10 cellular contexts compared by ENCODE assay signal in genomic region chr20:57323034-57323433, GRCh38. TPM values are rescaled to one million over a fixed set of nuclear protein-coding genes. Genes with fewer than 3 reads are reported as not detected.
DNase-seq lines count a peak whose midpoint lies in the region; ATAC-seq, FAIRE-seq and TF ChIP-seq lines count a peak whose summit lies in the region.
"Had no signal": no experiment of that assay in that cellular context is flagged by ENCODE, and none has a peak within 500 bp of the region (broad histone marks: within the 10 kb centered on the region; RNA-seq: fewer than 3 reads in every experiment).

No MANE protein-coding gene starts in this region.

- CTCF ChIA-PET in Calu3 (lab: Charles Lee), result interaction anchor here (0.7 kb wide), 1 partner anchor 22 kb away, joined by 3 read pairs; no protein-coding TSS in a partner anchor
- CTCF ChIA-PET in naive thymus-derived CD4-positive, alpha-beta T cell (lab: Charles Lee), result interaction anchor here (0.8 kb wide), 1 partner anchor 23 kb away, joined by 4 read pairs; no protein-coding TSS in a partner anchor

- no peak overlapping the region for H3K4me3 ChIP-seq in bronchial epithelial cell (ENCODE audit: low read depth, low read length)
- H3K4me3 ChIP-seq in naive thymus-derived CD4-positive, alpha-beta T cell (ENCODE audit: low read length), result no peak overlapping the region
- H3K4me3 ChIP-seq: heart right ventricle, upper lobe of left lung had no signal

- no TSS peak for BruUV-seq in Calu3 (replicated peaks; lab: Mats Ljungman, UMichigan)

- H3K27ac ChIP-seq in naive thymus-derived CD4-positive, alpha-beta T cell (ENCODE audit: low read depth, low read length), result no peak overlapping the region
- H3K27ac ChIP-seq: heart right ventricle, upper lobe of left lung had no signal

- H3K9me3 Mint-ChIP-seq in Calu3 (ENCODE audit: low read depth, unreplicated experiment) (no peaks in the 10 kb centered on the region), neural crest cell (no peaks in the 10 kb centered on the region)
- peaks cover 0 to 15% (median 3%) of the 10 kb centered on the region in 11 donors for H3K9me3 Mint-ChIP-seq in naive thymus-derived CD4-positive, alpha-beta T cell

- intact Hi-C loops in Calu3 (cut with micrococcal nuclease; ENCODE audit: unreplicated experiment), result no loop called here
- intact Hi-C loops in naive thymus-derived CD4-positive, alpha-beta T cell (cut with micrococcal nuclease), result no loop called here

- H3K36me3 ChIP-seq in bronchial epithelial cell (ENCODE audit: control insufficient read depth, insufficient read depth, low read length), result no peaks in the 10 kb centered on the region
- H3K36me3 ChIP-seq in naive thymus-derived CD4-positive, alpha-beta T cell (ENCODE audit: control insufficient read depth in 2 of 3, insufficient read depth in 3 of 3, low read length in 3 of 3), result no peaks in the 10 kb centered on the region
- H3K36me3 ChIP-seq: heart right ventricle, upper lobe of left lung had no signal

- POLR2A ChIA-PET in naive thymus-derived CD4-positive, alpha-beta T cell (lab: Charles Lee), result no interaction called here

- peaks cover 100% of the 10 kb centered on the region for H3K27me3 Mint-ChIP-seq in Calu3 (ENCODE audit: unreplicated experiment)
- H3K27me3 Mint-ChIP-seq in neural crest cell (ENCODE audit: low read depth), result peaks cover 20% of the 10 kb centered on the region
- H3K27me3 Mint-ChIP-seq in naive thymus-derived CD4-positive, alpha-beta T cell, result peaks cover 34 to 66% (median 56%) of the 10 kb centered on the region in 5 donors

- H3K36me3 Mint-ChIP-seq in Calu3 (ENCODE audit: insufficient read depth, unreplicated experiment), result no peaks in the 10 kb centered on the region
- H3K36me3 Mint-ChIP-seq in neural crest cell (ENCODE audit: low read depth), result no peaks in the 10 kb centered on the region
- peaks cover 0 to 5% (median 0%) of the 10 kb centered on the region in 5 donors for H3K36me3 Mint-ChIP-seq in naive thymus-derived CD4-positive, alpha-beta T cell

- no peak overlapping the region for H3K4me3 Mint-ChIP-seq in Calu3 (ENCODE audit: low read depth, unreplicated experiment)
- H3K4me3 Mint-ChIP-seq in neural crest cell, result no peak overlapping the region
- no peak overlapping the region for H3K4me3 Mint-ChIP-seq in naive thymus-derived CD4-positive, alpha-beta T cell

- H3K9me3 ChIP-seq in naive thymus-derived CD4-positive, alpha-beta T cell (ENCODE audit: control insufficient read depth in 2 of 3, low read length in 3 of 3), result peaks cover 0 to 7% (median 0%) of the 10 kb centered on the region in 3 experiments
- H3K9me3 ChIP-seq: heart right ventricle, upper lobe of left lung had no signal

- TF ChIP-seq CTCF in Calu3 (IDR thresholded peaks at IDR 0.05; ENCODE audit: unreplicated experiment) (no peak), bronchial epithelial cell (IDR thresholded peaks at IDR 0.05; ENCODE audit: insufficient read depth, low read length, severe bottlenecking) (no peak), neural crest cell (conservative IDR thresholded peaks at IDR 0.05) (no peak)

- H3K27me3 ChIP-seq in bronchial epithelial cell (ENCODE audit: control insufficient read depth, insufficient read depth, low read length), result no peaks in the 10 kb centered on the region
- no peaks in the 10 kb centered on the region for H3K27me3 ChIP-seq in naive thymus-derived CD4-positive, alpha-beta T cell (ENCODE audit: control insufficient read depth in 2 of 2, insufficient read depth in 2 of 2, low read length in 2 of 2)
- H3K27me3 ChIP-seq: upper lobe of left lung had no signal

- H3K4me1 Mint-ChIP-seq in Calu3 (ENCODE audit: low read depth, unreplicated experiment), result no peaks in the 10 kb centered on the region
- peaks cover 6% of the 10 kb centered on the region for H3K4me1 Mint-ChIP-seq in neural crest cell
- H3K4me1 Mint-ChIP-seq in naive thymus-derived CD4-positive, alpha-beta T cell, result no peaks in the 10 kb centered on the region

- FAIRE-seq in bronchial epithelial cell (lab: Jason Lieb, UNC), result peak; percentile 50

- peak; percentile 28 for DNase-seq in Calu3
- DNase-seq in HPDE6-E6E7 (ENCODE audit: extremely low spot score), result peak; percentile 91
- DNase-seq in bronchial epithelial cell (ENCODE audit: low read depth), result peak; percentile 76
- DNase-seq in neural crest cell (ENCODE audit: low read depth, low spot score), result no peak
- DNase-seq in activated T-cell treated with anti-CD3 and anti-CD28 coated beads, Interleukin-2, amount 50 U/mL, for 48 hours, result no peak
- DNase-seq in naive thymus-derived CD4-positive, alpha-beta T cell, result no peak
- DNase-seq: heart right ventricle, upper lobe of left lung had no signal

- ATAC-seq in HG03565 (IDR thresholded peaks at IDR 0.05; ENCODE audit: unreplicated experiment) (no peak), HG03520 (IDR thresholded peaks at IDR 0.05; ENCODE audit: unreplicated experiment) (no peak)
- no peak for ATAC-seq in naive thymus-derived CD4-positive, alpha-beta T cell
- ATAC-seq: heart right ventricle had no signal

- H3K27ac Mint-ChIP-seq in Calu3 (ENCODE audit: unreplicated experiment) (no peak overlapping the region), neural crest cell (ENCODE audit: unreplicated experiment) (peak overlapping the region; percentile 35)
- no peak overlapping the region for H3K27ac Mint-ChIP-seq in naive thymus-derived CD4-positive, alpha-beta T cell

- no peaks in the 10 kb centered on the region for H3K4me1 ChIP-seq in naive thymus-derived CD4-positive, alpha-beta T cell (ENCODE audit: control insufficient read depth in 2 of 2, insufficient read depth in 2 of 2, low read length in 2 of 2)
- H3K4me1 ChIP-seq: heart right ventricle had no signal

RNA-seq across cellular contexts. Expression of gene SPO11, which starts 6.6 kb away (rescaled TPM):
- total RNA-seq in Calu3 (2022), result not detected in 2 replicates
- not detected in 2 replicates for total RNA-seq in bronchial epithelial cell
- not detected in 2 replicates for total RNA-seq in neural crest cell
- not detected for total RNA-seq in naive thymus-derived CD4-positive, alpha-beta T cell
- polyA plus RNA-seq in naive thymus-derived CD4-positive, alpha-beta T cell, result not detected
- total RNA-seq: heart right ventricle, upper lobe of left lung had no signal
- polyA plus RNA-seq: heart right ventricle had no signal

RNA-seq across cellular contexts. Expression of gene RAE1, which starts 28.0 kb away (rescaled TPM):
- total RNA-seq in Calu3 (2022) (59.5 and 64.1 TPM in 2 replicates), bronchial epithelial cell (21.6 and 25.1 TPM in 2 replicates), neural crest cell (54.7 and 57.0 TPM in 2 replicates)
- 10 to 100 TPM; 31.0 to 41.3 (median 35.2) TPM for total RNA-seq in naive thymus-derived CD4-positive, alpha-beta T cell
- 10 to 100 TPM; 47.4 to 65.1 TPM for polyA plus RNA-seq in naive thymus-derived CD4-positive, alpha-beta T cell

RNA-seq across cellular contexts. Expression of gene BMP7, which starts 56.6 kb away (rescaled TPM):
- total RNA-seq in Calu3 (2022) (not detected in 2 replicates), bronchial epithelial cell (not detected in 2 replicates), neural crest cell (13.8 and 14.5 TPM in 2 replicates)
- not detected for total RNA-seq in naive thymus-derived CD4-positive, alpha-beta T cell
- polyA plus RNA-seq in naive thymus-derived CD4-positive, alpha-beta T cell, result not detected

Comparison
In these comparisons a context has a peak if more than half of its experiments do, and no peak if none do; other contexts are left out.
1. DNase-seq: peak in Calu3 (single experiment), HPDE6-E6E7 (single experiment) and bronchial epithelial cell (single experiment); none in neural crest cell (single experiment), activated T-cell treated with anti-CD3 and anti-CD28 coated beads, Interleukin-2, amount 50 U/mL, for 48 hours (0 of 2) and naive thymus-derived CD4-positive, alpha-beta T cell (0 of 9).
2. RNA of gene BMP7, which starts 56.6 kb away (total RNA-seq): 13.8 to 14.5 TPM in neural crest cell; not detected in Calu3, not detected in bronchial epithelial cell and not detected in naive thymus-derived CD4-positive, alpha-beta T cell; every median in the first group is over 10 times any median in the second.